ENCODE assay signal across 8 cellular contexts in the genomic region with DNA sequence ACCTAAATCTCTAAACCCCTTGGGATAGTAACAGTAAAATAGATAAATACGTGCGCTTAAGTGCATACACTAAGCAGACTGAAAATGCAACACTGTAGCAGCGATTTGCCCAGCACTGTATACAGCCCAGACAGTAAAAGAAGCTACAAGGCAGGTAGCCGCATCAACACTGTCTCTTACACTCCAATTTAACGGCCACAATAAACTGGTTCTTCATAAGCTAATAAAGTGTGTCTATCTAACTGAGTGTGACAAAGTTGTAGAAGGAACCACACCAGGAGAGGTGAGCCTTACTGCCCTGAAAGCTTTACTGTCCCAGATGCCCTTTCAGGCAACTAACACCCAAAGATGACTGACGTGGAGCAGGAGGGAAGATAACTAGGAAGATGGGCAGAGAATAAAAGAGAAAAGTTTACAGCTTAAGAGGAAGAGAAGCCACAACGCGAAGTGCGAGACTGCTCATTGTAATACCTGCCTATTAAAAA. TPM values are rescaled to one million over a fixed set of nuclear protein-coding genes. Genes with fewer than 3 reads are reported as not detected.
A peak's percentile ranks its signal among the peaks of the same experiment; 100 is the strongest.
DNase-seq lines count a peak whose midpoint lies in the region; ATAC-seq and TF ChIP-seq lines count a peak whose summit lies in the region.

No MANE protein-coding gene starts in this region.

- H3K4me1 ChIP-seq in left ventricle myocardium inferior (peaks cover 65% of the 10 kb centered on the region), adipocyte (ENCODE audit: control insufficient read depth, insufficient read depth, low read length) (peaks cover 29% of the 10 kb centered on the region), lower lobe of right lung (peaks cover 60% of the 10 kb centered on the region), aorta (ENCODE audit: control insufficient read depth in 1 of 2, insufficient read depth in 2 of 2, low read length in 2 of 2) (peaks cover 3 to 5% of the 10 kb centered on the region in 2 donors)

- DNase-seq in left ventricle myocardium inferior (no peak), left cardiac atrium (no peak), adipocyte (ENCODE audit: low read depth) (no peak), lower lobe of right lung (no peak), aorta (no peak), dedifferentiated amniotic fluid mesenchymal stem cell (ENCODE audit: extremely low spot score) (no peak), HPDE6-E6E7 (ENCODE audit: extremely low spot score) (no peak)

- intact Hi-C loops in left ventricle myocardium inferior (cut with micrococcal nuclease): no loop called here
- intact Hi-C loops in left cardiac atrium (cut with DNase I): loop anchor here in 1 of 2 donors (10.0 kb wide), 1 partner anchor 74 kb away; no protein-coding TSS in a partner anchor
- intact Hi-C loops in lower lobe of right lung (cut with DNase I): no loop called here
- intact Hi-C loops in aorta (cut with DNase I): no loop called here

- no peak for TF ChIP-seq CTCF in left ventricle myocardium inferior (IDR thresholded peaks at IDR 0.05; ENCODE audit: borderline replicate concordance)
- TF ChIP-seq CTCF in lower lobe of right lung (IDR thresholded peaks at IDR 0.05): no peak

- ATAC-seq in left cardiac atrium: no peak
- ATAC-seq in lower lobe of right lung: no peak
- no peak for ATAC-seq in aorta (ENCODE audit: low FRiP score)
- no peak for ATAC-seq in HG02678 (IDR thresholded peaks at IDR 0.05; ENCODE audit: unreplicated experiment)

- H3K27ac ChIP-seq in left ventricle myocardium inferior (replicated peaks) (peak overlapping the region; percentile 96), lower lobe of right lung (peak overlapping the region; percentile 99), aorta (ENCODE audit: low read depth in 1 of 2, low read length in 2 of 2) (peak overlapping the region; percentile 12 to 92)

- H3K27me3 ChIP-seq in left ventricle myocardium inferior (ENCODE audit: low read depth): no peaks in the 10 kb centered on the region
- no peaks in the 10 kb centered on the region for H3K27me3 ChIP-seq in adipocyte (replicated peaks; ENCODE audit: control insufficient read depth, insufficient read depth, low read length)
- no peaks in the 10 kb centered on the region for H3K27me3 ChIP-seq in lower lobe of right lung (ENCODE audit: low read depth)
- no peaks in the 10 kb centered on the region for H3K27me3 ChIP-seq in aorta (ENCODE audit: control insufficient read depth in 1 of 2, insufficient read depth in 2 of 2, low read length in 1 of 2)

- peak overlapping the region; percentile 94 for H3K9ac ChIP-seq in adipocyte (ENCODE audit: low read length)

- H3K4me3 ChIP-seq in left ventricle myocardium inferior (peak overlapping the region; percentile 85), adipocyte (ENCODE audit: low read length) (peak overlapping the region; percentile 92), lower lobe of right lung (peak overlapping the region; percentile 80), aorta (ENCODE audit: low read length in 2 of 2) (peak overlapping the region; percentile 94 to 99)

- WGBS in aorta, 2 donors: 26 to 30% methylated on average over 9 of the region's 9 CpGs

- no peaks in the 10 kb centered on the region for H3K36me3 ChIP-seq in left ventricle myocardium inferior
- H3K36me3 ChIP-seq in adipocyte (ENCODE audit: control insufficient read depth, insufficient read depth, low read length, severe bottlenecking): no peaks in the 10 kb centered on the region
- H3K36me3 ChIP-seq in lower lobe of right lung: peaks cover 4% of the 10 kb centered on the region
- H3K36me3 ChIP-seq in aorta (ENCODE audit: control insufficient read depth in 1 of 2, insufficient read depth in 2 of 2, low read length in 1 of 2): no peaks in the 10 kb centered on the region

- no peaks in the 10 kb centered on the region for H3K9me3 ChIP-seq in left ventricle myocardium inferior (replicated peaks)
- no peaks in the 10 kb centered on the region for H3K9me3 ChIP-seq in adipocyte (ENCODE audit: control insufficient read depth, low read length)
- H3K9me3 ChIP-seq in lower lobe of right lung: no peaks in the 10 kb centered on the region
- no peaks in the 10 kb centered on the region for H3K9me3 ChIP-seq in aorta (ENCODE audit: control insufficient read depth, low read length)

RNA-seq across cellular contexts. Expression of gene ZDHHC7, which starts 0.8 kb away (rescaled TPM):
- total RNA-seq in left ventricle myocardium inferior (36.8 TPM), left cardiac atrium (10 to 100 TPM; 33.2 to 35.2 TPM), lower lobe of right lung (77.9 TPM), aorta (10 to 100 TPM; 35.9 to 57.0 TPM)
- 10 to 100 TPM; 11.4 to 36.3 TPM for polyA plus RNA-seq in aorta

RNA-seq across cellular contexts. Expression of gene KIAA0513, which starts 17.1 kb away (rescaled TPM):
- total RNA-seq in left ventricle myocardium inferior (10.0 TPM), left cardiac atrium (10 to 100 TPM in 1 of 2 donors, 1 to 10 TPM in 1; 9.2 to 10.4 TPM), lower lobe of right lung (31.1 TPM), aorta (10 to 100 TPM; 15.1 to 17.7 TPM)
- polyA plus RNA-seq in aorta: 1 to 10 TPM; 3.4 to 5.5 TPM
